9 cellular contexts compared by ENCODE assay signal in the genomic region with DNA sequence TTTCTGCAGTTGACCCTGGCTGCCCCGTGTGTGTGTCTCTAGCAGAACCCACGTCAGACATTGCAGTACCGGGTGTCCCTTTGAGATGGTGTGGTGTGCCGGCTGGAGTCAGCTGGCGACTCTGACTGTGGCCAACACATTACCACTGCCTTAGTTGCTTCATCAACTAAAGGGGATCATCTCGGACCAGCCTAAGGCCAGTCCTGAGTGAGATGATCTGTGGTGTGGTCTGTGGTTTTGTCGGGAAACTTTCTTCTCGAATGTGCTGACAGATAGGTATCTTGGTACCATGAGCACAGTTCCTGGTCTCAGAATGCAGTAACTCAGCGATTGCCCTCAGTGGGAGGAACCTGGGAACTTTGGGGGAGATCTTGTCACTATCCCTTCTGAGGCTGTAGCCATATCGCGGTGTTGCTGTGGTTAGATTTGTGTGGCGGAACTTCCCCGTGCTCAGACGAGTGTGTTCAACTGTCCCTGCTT. TPM values are rescaled to one million over a fixed set of nuclear protein-coding genes. Genes with fewer than 3 reads are reported as not detected.
A peak's percentile ranks its signal among the peaks of the same experiment; 100 is the strongest.
DNase-seq lines count a peak whose midpoint lies in the region; ATAC-seq and TF ChIP-seq lines count a peak whose summit lies in the region.
"Had no signal": no experiment of that assay in that cellular context is flagged by ENCODE, and none has a peak within 500 bp of the region (broad histone marks: within the 10 kb centered on the region; RNA-seq: fewer than 3 reads in every experiment).

No MANE protein-coding gene starts in this region.

- no peaks in the 10 kb centered on the region for H3K9me3 ChIP-seq in testis

- no peaks in the 10 kb centered on the region for H3K27me3 Mint-ChIP-seq in activated naive CD4-positive, alpha-beta T cell treated with anti-CD3 and anti-CD28 coated beads, Interleukin-2, amount 50 U/mL, for 24 hours
- H3K27me3 Mint-ChIP-seq in activated CD4-positive, alpha-beta memory T cell treated with anti-CD3 and anti-CD28 coated beads for 36 hours, result no peaks in the 10 kb centered on the region
- H3K27me3 Mint-ChIP-seq in immature natural killer cell (ENCODE audit: low read depth in 3 of 3), result peaks cover 0 to 5% (median 0%) of the 10 kb centered on the region in 3 donors

- no peaks in the 10 kb centered on the region for H3K9me3 Mint-ChIP-seq in activated naive CD4-positive, alpha-beta T cell treated with anti-CD3 and anti-CD28 coated beads, Interleukin-2, amount 50 U/mL, for 24 hours
- no peaks in the 10 kb centered on the region for H3K9me3 Mint-ChIP-seq in activated CD4-positive, alpha-beta memory T cell treated with anti-CD3 and anti-CD28 coated beads for 36 hours
- no peaks in the 10 kb centered on the region for H3K9me3 Mint-ChIP-seq in immature natural killer cell

- POLR2A ChIA-PET in activated CD4-positive, alpha-beta memory T cell treated with anti-CD3 and anti-CD28 coated beads for 36 hours (lab: Charles Lee), result interaction anchor here (2.5 kb wide), 1 partner anchor 17 kb away, joined by 11 read pairs; no protein-coding TSS in a partner anchor

- ATAC-seq in HG03469 (IDR thresholded peaks at IDR 0.05; ENCODE audit: unreplicated experiment) (no peak), GM21619 (IDR thresholded peaks at IDR 0.05; ENCODE audit: unreplicated experiment) (no peak)

- peak overlapping the region; percentile 74 for H3K4me3 Mint-ChIP-seq in activated naive CD4-positive, alpha-beta T cell treated with anti-CD3 and anti-CD28 coated beads, Interleukin-2, amount 50 U/mL, for 24 hours
- H3K4me3 Mint-ChIP-seq in activated CD4-positive, alpha-beta memory T cell treated with anti-CD3 and anti-CD28 coated beads for 36 hours, result peak overlapping the region; percentile 4
- peak overlapping the region; percentile 57 to 78 (median 67) for H3K4me3 Mint-ChIP-seq in immature natural killer cell

- no peak overlapping the region for H3K27ac ChIP-seq in testis

- intact Hi-C loops in activated CD4-positive, alpha-beta memory T cell treated with anti-CD3 and anti-CD28 coated beads for 36 hours (cut with micrococcal nuclease), result no loop called here
- intact Hi-C loops in testis (cut with DNase I; ENCODE audit: low total_unique reads), result no loop called here

- peaks cover 82% of the 10 kb centered on the region for H3K4me1 Mint-ChIP-seq in activated naive CD4-positive, alpha-beta T cell treated with anti-CD3 and anti-CD28 coated beads, Interleukin-2, amount 50 U/mL, for 24 hours
- H3K4me1 Mint-ChIP-seq in activated CD4-positive, alpha-beta memory T cell treated with anti-CD3 and anti-CD28 coated beads for 36 hours (ENCODE audit: low read depth), result peaks cover 69% of the 10 kb centered on the region
- peaks cover 74 to 85% of the 10 kb centered on the region in 2 donors for H3K4me1 Mint-ChIP-seq in immature natural killer cell

- no peaks in the 10 kb centered on the region for H3K27me3 ChIP-seq in testis

- DNase-seq in activated naive CD4-positive, alpha-beta T cell treated with Interleukin-2 at 50 U/mL for 16 hours, result no peak
- peak; percentile 48 for DNase-seq in activated CD4-positive, alpha-beta memory T cell treated with anti-CD3 and anti-CD28 coated beads for 36 hours
- DNase-seq in immature natural killer cell (peak; percentile 41 to 52 (median 51)), testis (peak; percentile 44), OCI-M2 (lab: John Stamatoyannopoulos, UW; ENCODE audit: unreplicated experiment) (no peak)
- DNase-seq: NCI-H446 treated with DMSO at 0.1 percent for 48 hours had no signal

- no peak overlapping the region for H3K4me3 ChIP-seq in testis

- H3K36me3 Mint-ChIP-seq in activated naive CD4-positive, alpha-beta T cell treated with anti-CD3 and anti-CD28 coated beads, Interleukin-2, amount 50 U/mL, for 24 hours, result peaks cover 5% of the 10 kb centered on the region
- H3K36me3 Mint-ChIP-seq in activated CD4-positive, alpha-beta memory T cell treated with anti-CD3 and anti-CD28 coated beads for 36 hours, result peaks cover 42% of the 10 kb centered on the region
- H3K36me3 Mint-ChIP-seq in immature natural killer cell, result peaks cover 15 to 36% (median 28%) of the 10 kb centered on the region in 3 donors

- TF ChIP-seq CTCF in testis (IDR thresholded peaks at IDR 0.05), result no peak

- H3K27ac Mint-ChIP-seq in activated naive CD4-positive, alpha-beta T cell treated with anti-CD3 and anti-CD28 coated beads, Interleukin-2, amount 50 U/mL, for 24 hours, result peak overlapping the region; percentile 68
- H3K27ac Mint-ChIP-seq in activated CD4-positive, alpha-beta memory T cell treated with anti-CD3 and anti-CD28 coated beads for 36 hours, result peak overlapping the region; percentile 88
- peak overlapping the region; percentile 13 to 76 (median 59) for H3K27ac Mint-ChIP-seq in immature natural killer cell

- WGBS in testis, 2 donors, result 85 to 90% methylated on average over 4 to 14 of the region's 14 CpGs

- H3K36me3 ChIP-seq in testis (ENCODE audit: low read depth, missing control alignments), result no peaks in the 10 kb centered on the region

- CTCF ChIA-PET in activated CD4-positive, alpha-beta memory T cell treated with anti-CD3 and anti-CD28 coated beads for 36 hours (lab: Charles Lee), result interaction anchor here (1.0 to 3.3 kb wide), 3 partner anchors 8 to 17 kb away, joined by 3 to 14 read pairs (median 11); no protein-coding TSS in a partner anchor

- peaks cover 24% of the 10 kb centered on the region for H3K4me1 ChIP-seq in testis

- no peak for TF ChIP-seq POLR2A in testis (IDR thresholded peaks at IDR 0.05)

RNA-seq across cellular contexts. Expression of gene TBC1D14, which starts 15.8 kb away (rescaled TPM):
- 10 to 100 TPM; 37.1 to 37.3 TPM for total RNA-seq in activated CD4-positive, alpha-beta memory T cell treated with anti-CD3 and anti-CD28 coated beads for 36 hours
- polyA plus RNA-seq in immature natural killer cell (10 to 100 TPM; 25.6 to 39.8 (median 26.6) TPM), testis (ENCODE audit: insufficient read depth, low read depth, low replicate concordance) (78.0 TPM)
- total RNA-seq in testis, result 10 to 100 TPM; 87.6 to 98.8 TPM

Comparison
In these comparisons a context has a peak if more than half of its experiments do, and no peak if none do; other contexts are left out.
1. H3K4me3 Mint-ChIP-seq: peak in every context shown above with its lines; median percentile 74 in activated naive CD4-positive, alpha-beta T cell treated with anti-CD3 and anti-CD28 coated beads, Interleukin-2, amount 50 U/mL, for 24 hours; 67 in immature natural killer cell; 4 in activated CD4-positive, alpha-beta memory T cell treated with anti-CD3 and anti-CD28 coated beads for 36 hours.
2. DNase-seq: peak in activated CD4-positive, alpha-beta memory T cell treated with anti-CD3 and anti-CD28 coated beads for 36 hours (single experiment), immature natural killer cell (3 of 3) and testis (single experiment); none in activated naive CD4-positive, alpha-beta T cell treated with Interleukin-2 at 50 U/mL for 16 hours (single experiment) and OCI-M2 (single experiment).
3. Peak in every context shown above with its lines, with median percentiles within 50 percentile points of each other: H3K27ac Mint-ChIP-seq.